Comparison of ENCODE assay signal across 34 cellular contexts in the genomic region with DNA sequence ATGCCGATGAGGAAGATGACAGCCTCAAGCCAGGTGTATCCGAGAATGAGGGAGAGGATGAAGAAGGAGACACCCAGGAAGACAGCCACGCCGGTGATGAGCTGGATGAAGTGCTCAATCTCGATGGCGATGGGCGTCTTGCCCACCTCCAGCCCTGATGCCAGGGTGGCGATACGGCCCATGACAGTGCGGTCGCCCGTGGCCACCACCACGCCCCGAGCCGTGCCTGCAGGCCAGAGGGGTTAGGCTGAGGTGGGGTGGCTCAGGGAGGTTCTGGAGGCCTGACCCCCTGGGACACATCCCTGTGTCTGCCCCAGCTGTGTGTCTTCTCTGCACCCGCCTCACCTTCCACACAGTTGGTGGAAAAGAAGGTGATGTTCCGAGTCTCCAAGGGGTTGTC. TPM values are rescaled to one million over a fixed set of nuclear protein-coding genes. Genes with fewer than 3 reads are reported as not detected.
"Had no signal": no experiment of that assay in that cellular context is flagged by ENCODE, and none has a peak within 500 bp of the region (broad histone marks: within the 10 kb centered on the region; RNA-seq: fewer than 3 reads in every experiment).

No MANE protein-coding gene starts in this region.

- H3K27me3 ChIP-seq: dorsolateral prefrontal cortex, esophagus muscularis mucosa had no signal

- H3K4me3 Mint-ChIP-seq: activated CD4-positive, alpha-beta memory T cell treated with anti-CD3 and anti-CD28 coated beads for 36 hours; activated CD4-positive, alpha-beta T cell treated with anti-CD3 and anti-CD28 coated beads for 36 hours; activated CD4-positive, alpha-beta T cell treated with anti-CD3 and anti-CD28 coated beads, Interleukin-2, amount 10 ng/mL, durations not matched to agents 24 days and 14 days; activated CD8-positive, alpha-beta memory T cell treated with anti-CD3 and anti-CD28 coated beads, Interleukin-2, amount 10 ng/mL, durations not matched to agents 7 days and 5 days; activated CD8-positive, alpha-beta T cell treated with anti-CD3 and anti-CD28 coated beads, Interleukin-2, amount 10 ng/mL, durations not matched to agents 7 days and 5 days; activated naive CD4-positive, alpha-beta T cell treated with anti-CD3 and anti-CD28 coated beads for 36 hours; activated naive CD4-positive, alpha-beta T cell treated with anti-CD3 and anti-CD28 coated beads, Interleukin-2, amount 50 U/mL, for 24 hours; activated T-helper 1 cell treated with anti-CD3 and anti-CD28 coated beads, Interleukin-12 subunit alpha, Interleukin-12 subunit beta, Interleukin-2, Interleukin-4 antibody, amounts not matched to agents 30 ng/mL and 10 ng/mL and 1 ng/mL, durations not matched to agents 14 hours and 24 hours and 36 hours; central memory CD8-positive, alpha-beta T cell; dendritic cell treated with granulocyte-macrophage colony-stimulating factor and Interleukin-4, amounts not matched to agents 40 ng/mL and 50 ng/mL, for 4 days; endodermal cell; T-helper 17 cell had no signal

- H3K9me3 Mint-ChIP-seq: activated CD4-positive, alpha-beta memory T cell treated with anti-CD3 and anti-CD28 coated beads for 36 hours; activated CD4-positive, alpha-beta T cell treated with anti-CD3 and anti-CD28 coated beads, Interleukin-2, amount 10 ng/mL, durations not matched to agents 24 days and 14 days; activated naive CD4-positive, alpha-beta T cell treated with anti-CD3 and anti-CD28 coated beads for 36 hours; activated naive CD4-positive, alpha-beta T cell treated with anti-CD3 and anti-CD28 coated beads, Interleukin-2, amount 50 U/mL, for 24 hours; activated T-helper 1 cell treated with anti-CD3 and anti-CD28 coated beads, Interleukin-12 subunit alpha, Interleukin-12 subunit beta, Interleukin-2, Interleukin-4 antibody, amounts not matched to agents 30 ng/mL and 10 ng/mL and 1 ng/mL, durations not matched to agents 14 hours and 24 hours and 36 hours; activated T-helper 2 cell treated with anti-CD3 and anti-CD28 coated beads, Interferon-gamma antibody, Interleukin-2, Interleukin-4, amounts not matched to agents 10 μg/mL and 5 μg/mL and 100 μg/mL, durations not matched to agents 14 hours and 24 hours and 36 hours; central memory CD8-positive, alpha-beta T cell; dendritic cell treated with granulocyte-macrophage colony-stimulating factor and Interleukin-4, amounts not matched to agents 40 ng/mL and 50 ng/mL, for 4 days; endodermal cell had no signal

- H3K4me1 ChIP-seq: esophagus muscularis mucosa, foreskin keratinocyte, gastrocnemius medialis had no signal

- H3K27ac ChIP-seq: brain microvascular endothelial cell, coronary artery, dorsolateral prefrontal cortex, esophagus muscularis mucosa, foreskin keratinocyte, gastrocnemius medialis had no signal

- H3K4me1 Mint-ChIP-seq: activated CD4-positive, alpha-beta T cell treated with anti-CD3 and anti-CD28 coated beads for 36 hours; activated CD4-positive, alpha-beta T cell treated with anti-CD3 and anti-CD28 coated beads, Interleukin-2, amount 10 ng/mL, durations not matched to agents 24 days and 14 days; activated CD8-positive, alpha-beta memory T cell treated with anti-CD3 and anti-CD28 coated beads, Interleukin-2, amount 10 ng/mL, durations not matched to agents 7 days and 5 days; activated naive CD4-positive, alpha-beta T cell treated with anti-CD3 and anti-CD28 coated beads, Interleukin-2, amount 50 U/mL, for 24 hours; central memory CD8-positive, alpha-beta T cell; endodermal cell had no signal

- H3K27ac Mint-ChIP-seq: activated CD4-positive, alpha-beta memory T cell treated with anti-CD3 and anti-CD28 coated beads for 36 hours; activated CD4-positive, alpha-beta T cell treated with anti-CD3 and anti-CD28 coated beads for 36 hours; activated CD4-positive, alpha-beta T cell treated with anti-CD3 and anti-CD28 coated beads, Interleukin-2, amount 10 ng/mL, durations not matched to agents 24 days and 14 days; activated CD8-positive, alpha-beta memory T cell treated with anti-CD3 and anti-CD28 coated beads, Interleukin-2, amount 10 ng/mL, durations not matched to agents 7 days and 5 days; activated CD8-positive, alpha-beta T cell treated with anti-CD3 and anti-CD28 coated beads, Interleukin-2, amount 10 ng/mL, durations not matched to agents 7 days and 5 days; activated naive CD4-positive, alpha-beta T cell treated with anti-CD3 and anti-CD28 coated beads for 36 hours; activated naive CD4-positive, alpha-beta T cell treated with anti-CD3 and anti-CD28 coated beads, Interleukin-2, amount 50 U/mL, for 24 hours; activated T-helper 1 cell treated with anti-CD3 and anti-CD28 coated beads, Interleukin-12 subunit alpha, Interleukin-12 subunit beta, Interleukin-2, Interleukin-4 antibody, amounts not matched to agents 30 ng/mL and 10 ng/mL and 1 ng/mL, durations not matched to agents 14 hours and 24 hours and 36 hours; activated T-helper 2 cell treated with anti-CD3 and anti-CD28 coated beads, Interferon-gamma antibody, Interleukin-2, Interleukin-4, amounts not matched to agents 10 μg/mL and 5 μg/mL and 100 μg/mL, durations not matched to agents 14 hours and 24 hours and 36 hours; dendritic cell treated with granulocyte-macrophage colony-stimulating factor and Interleukin-4, amounts not matched to agents 40 ng/mL and 50 ng/mL, for 4 days; endodermal cell; T-helper 17 cell had no signal

- H3K36me3 Mint-ChIP-seq: activated CD4-positive, alpha-beta memory T cell treated with anti-CD3 and anti-CD28 coated beads for 36 hours; activated CD8-positive, alpha-beta memory T cell treated with anti-CD3 and anti-CD28 coated beads, Interleukin-2, amount 10 ng/mL, durations not matched to agents 7 days and 5 days had no signal

- H3K36me3 ChIP-seq: brain microvascular endothelial cell, gastrocnemius medialis had no signal

- H3K9me3 ChIP-seq: esophagus muscularis mucosa, gastrocnemius medialis had no signal

- ATAC-seq: activated CD4-positive, alpha-beta T cell treated with anti-CD3 and anti-CD28 coated beads for 36 hours; activated CD8-positive, alpha-beta memory T cell treated with anti-CD3 and anti-CD28 coated beads, Interleukin-2, amount 10 ng/mL, durations not matched to agents 7 days and 5 days; activated CD8-positive, alpha-beta T cell treated with anti-CD3 and anti-CD28 coated beads, Interleukin-2, amount 10 ng/mL, durations not matched to agents 7 days and 5 days; foreskin keratinocyte; gastrocnemius medialis; T-helper 17 cell had no signal

- DNase-seq: activated CD4-positive, alpha-beta memory T cell treated with anti-CD3 and anti-CD28 coated beads for 36 hours; activated CD4-positive, alpha-beta T cell treated with anti-CD3 and anti-CD28 coated beads for 36 hours; activated CD4-positive, alpha-beta T cell treated with anti-CD3 and anti-CD28 coated beads, Interleukin-2, amount 10 ng/mL, durations not matched to agents 24 days and 14 days; activated CD4-positive, CD25-positive, alpha-beta regulatory T cell; activated CD4-positive, CD25-positive, alpha-beta regulatory T cell treated with anti-CD3 and anti-CD28 coated beads, Interleukin-2, amount 50 U/mL, for 72 hours; activated CD8-positive, alpha-beta memory T cell treated with anti-CD3 and anti-CD28 coated beads, Interleukin-2, amount 10 ng/mL, durations not matched to agents 7 days and 5 days; activated CD8-positive, alpha-beta memory T cell treated with anti-CD3 and anti-CD28 coated beads, Interleukin-2, amount 50 U/mL, for 4 hours; activated CD8-positive, alpha-beta T cell treated with anti-CD3 and anti-CD28 coated beads, Interleukin-2, amount 10 ng/mL, durations not matched to agents 7 days and 5 days; activated effector memory CD4-positive, alpha-beta T cell treated with anti-CD3 and anti-CD28 coated beads, Interleukin-2, amount 50 U/mL, for 16 hours; activated naive CD4-positive, alpha-beta T cell treated with anti-CD3 and anti-CD28 coated beads for 36 hours; activated T-cell treated with anti-CD3 and anti-CD28 coated beads, Interleukin-2, amount 50 U/mL, for 1 hour; activated T-cell treated with anti-CD3 and anti-CD28 coated beads, Interleukin-2, amount 50 U/mL, for 48 hours; amniotic stem cell; anterior cingulate cortex; brain microvascular endothelial cell; dorsolateral prefrontal cortex; effector memory CD4-positive, alpha-beta T cell; endodermal cell; foreskin keratinocyte; gastrocnemius medialis; glutamatergic neuron; T-helper 1 cell; T-helper 17 cell had no signal

- H3K27me3 Mint-ChIP-seq: activated CD4-positive, alpha-beta memory T cell treated with anti-CD3 and anti-CD28 coated beads for 36 hours; activated CD4-positive, alpha-beta T cell treated with anti-CD3 and anti-CD28 coated beads for 36 hours; activated CD4-positive, alpha-beta T cell treated with anti-CD3 and anti-CD28 coated beads, Interleukin-2, amount 10 ng/mL, durations not matched to agents 24 days and 14 days; activated CD8-positive, alpha-beta memory T cell treated with anti-CD3 and anti-CD28 coated beads, Interleukin-2, amount 10 ng/mL, durations not matched to agents 7 days and 5 days; activated naive CD4-positive, alpha-beta T cell treated with anti-CD3 and anti-CD28 coated beads, Interleukin-2, amount 50 U/mL, for 24 hours; central memory CD8-positive, alpha-beta T cell; dendritic cell treated with granulocyte-macrophage colony-stimulating factor and Interleukin-4, amounts not matched to agents 40 ng/mL and 50 ng/mL, for 4 days; T-helper 17 cell had no signal

- H3K4me3 ChIP-seq: coronary artery, dorsolateral prefrontal cortex, esophagus muscularis mucosa, gastrocnemius medialis had no signal

RNA-seq across cellular contexts. Expression of gene ATP1A3, which starts 9.1 kb away (rescaled TPM):
- total RNA-seq: bronchial epithelial cell, epithelial cell of proximal tubule, gastrocnemius medialis had no signal

RNA-seq across cellular contexts. Expression of gene ERFL, which starts 56.7 kb away (rescaled TPM):
- total RNA-seq: cardiac septum, cerebellum, epithelial cell of proximal tubule, foreskin keratinocyte, gastrocnemius medialis had no signal
